Comparison of ENCODE assay signal across 9 cellular contexts in genomic region chr2:20596973-20597867, GRCh38. TPM values are rescaled to one million over a fixed set of nuclear protein-coding genes. Genes with fewer than 3 reads are reported as not detected.
DNase-seq lines count a peak whose midpoint lies in the region; FAIRE-seq and TF ChIP-seq lines count a peak whose summit lies in the region.
"Had no signal": no experiment of that assay in that cellular context is flagged by ENCODE, and none has a peak within 500 bp of the region (broad histone marks: within the 10 kb centered on the region; RNA-seq: fewer than 3 reads in every experiment).

No MANE protein-coding gene starts in this region.

- no peak overlapping the region for H2BK5ac ChIP-seq in mesendoderm (ENCODE audit: low read length)

- H3K36me3 ChIP-seq in Karpas-422 (ENCODE audit: insufficient read depth, low read length) (no peaks in the 10 kb centered on the region), brain microvascular endothelial cell (replicated peaks) (no peaks in the 10 kb centered on the region), small intestine (ENCODE audit: control insufficient read depth in 2 of 2, insufficient read depth in 2 of 2, low read length in 2 of 2) (no peaks in the 10 kb centered on the region), mesendoderm (ENCODE audit: control insufficient read depth, insufficient read depth, low read length) (no peaks in the 10 kb centered on the region)

- H3K4me1 ChIP-seq in Karpas-422 (ENCODE audit: low read length): peaks cover 44% of the 10 kb centered on the region
- H3K4me1 ChIP-seq in small intestine (ENCODE audit: control insufficient read depth in 2 of 2, insufficient read depth in 1 of 2, low read depth in 1 of 2, low read length in 1 of 2): peaks cover 0 to 13% of the 10 kb centered on the region in 2 donors
- peaks cover 5% of the 10 kb centered on the region for H3K4me1 ChIP-seq in mesendoderm (ENCODE audit: control insufficient read depth, low read depth, low read length)

- no peak overlapping the region for H3K56ac ChIP-seq in mesendoderm (ENCODE audit: low read length)

- H2BK120ac ChIP-seq in mesendoderm (ENCODE audit: low read depth, low read length): no peak overlapping the region

- H3K9me3 ChIP-seq in Karpas-422 (ENCODE audit: low read length) (no peaks in the 10 kb centered on the region), small intestine (ENCODE audit: control insufficient read depth, low read depth) (no peaks in the 10 kb centered on the region)

- no peak overlapping the region for H3K4me3 ChIP-seq in Karpas-422 (ENCODE audit: low read length)
- no peak overlapping the region for H3K4me3 ChIP-seq in brain microvascular endothelial cell (ENCODE audit: low read depth, low read length)
- H3K4me3 ChIP-seq in small intestine (ENCODE audit: low read depth in 1 of 2, low read length in 2 of 2): no peak overlapping the region
- H3K4me3 ChIP-seq in mesendoderm (ENCODE audit: low read length): no peak overlapping the region

- H2AFZ ChIP-seq in Karpas-422 (ENCODE audit: low read length): no peak overlapping the region

- no peak for TF ChIP-seq CTCF in brain microvascular endothelial cell (IDR thresholded peaks at IDR 0.05; ENCODE audit: low read depth, low read length, missing control alignments)
- TF ChIP-seq CTCF in GM13977 (IDR thresholded peaks at IDR 0.05; ENCODE audit: extremely low read depth, insufficient read depth, missing control alignments): no peak

- no peaks in the 10 kb centered on the region for H3K9me2 ChIP-seq in Karpas-422 (replicated peaks; ENCODE audit: insufficient read depth, low read length)

- DNase-seq in Karpas-422 (no peak), brain microvascular endothelial cell (no peak), small intestine (no peak), H54 (ENCODE audit: insufficient read length, low spot score) (no peak), GM13977 (ENCODE audit: low spot score) (no peak), NCI-H1092 (lab: John Stamatoyannopoulos, UW) (no peak), mesendoderm (no peak)
- DNase-seq: activated CD4-positive, CD25-positive, alpha-beta regulatory T cell treated with anti-CD3 and anti-CD28 coated beads, Interleukin-2, amount 50 U/mL, for 72 hours had no signal

- H3K23ac ChIP-seq in mesendoderm (ENCODE audit: low read length): no peak overlapping the region

- in situ Hi-C loops in brain microvascular endothelial cell (cut with HindIII; ENCODE audit: low pct_ligation_motif_present, low sequenced_read_pairs) (no loop called here), GM13977 (cut with MboI; ENCODE audit: low pct_unique_long_range_greater_than_20kb, low sequenced_read_pairs, unreplicated experiment) (no loop called here)

- H3K9ac ChIP-seq in Karpas-422 (ENCODE audit: low read length) (no peak overlapping the region), mesendoderm (ENCODE audit: low read length) (no peak overlapping the region)

- no peak overlapping the region for H3K27ac ChIP-seq in Karpas-422 (ENCODE audit: low read length)
- peak overlapping the region; percentile 89 for H3K27ac ChIP-seq in brain microvascular endothelial cell
- H3K27ac ChIP-seq in layer of hippocampus (ENCODE audit: low read depth, low read length): peak overlapping the region; percentile 61
- H3K27ac ChIP-seq in small intestine (ENCODE audit: low read depth in 1 of 2, low read length in 1 of 2): peak overlapping the region; percentile 24 to 91
- H3K27ac ChIP-seq in mesendoderm (ENCODE audit: low read depth, low read length): no peak overlapping the region

- H2BK15ac ChIP-seq in mesendoderm (replicated peaks; ENCODE audit: low read depth): no peak overlapping the region

- no peaks in the 10 kb centered on the region for H3K79me2 ChIP-seq in Karpas-422 (ENCODE audit: low read length)
- H3K79me2 ChIP-seq in mesendoderm (ENCODE audit: control insufficient read depth, insufficient read depth, low read length): no peaks in the 10 kb centered on the region

- H3K18ac ChIP-seq in mesendoderm (ENCODE audit: low read length): no peak overlapping the region

- H3K4ac ChIP-seq in mesendoderm (ENCODE audit: low read depth, low read length): no peak overlapping the region

- no peak for FAIRE-seq in small intestine (lab: Jason Lieb, UNC)
- no peak for FAIRE-seq in H54 (lab: Jason Lieb, UNC)

- peaks cover 33% of the 10 kb centered on the region for H4K20me1 ChIP-seq in Karpas-422 (ENCODE audit: insufficient read depth, low read depth, low read length)

- WGBS in small intestine, 3 donors: 58 to 75% (median 71%) methylated on average over 9 of the region's 9 CpGs
- no CpG with 5 or more reads among the region's 9 CpGs for WGBS in mesendoderm (ENCODE audit: extremely low coverage, insufficient coverage, low lambda C conversion rate)

- no peaks in the 10 kb centered on the region for H3K79me1 ChIP-seq in mesendoderm (ENCODE audit: low read length)

- H3K27me3 ChIP-seq in Karpas-422 (ENCODE audit: low read length): no peaks in the 10 kb centered on the region
- no peaks in the 10 kb centered on the region for H3K27me3 ChIP-seq in brain microvascular endothelial cell (replicated peaks)
- H3K27me3 ChIP-seq in layer of hippocampus (ENCODE audit: control insufficient read depth, insufficient read depth, low read length): no peaks in the 10 kb centered on the region
- H3K27me3 ChIP-seq in small intestine (ENCODE audit: control insufficient read depth in 2 of 2, insufficient read depth in 2 of 2, low read length in 2 of 2): no peaks in the 10 kb centered on the region
- no peaks in the 10 kb centered on the region for H3K27me3 ChIP-seq in mesendoderm (ENCODE audit: insufficient read depth, low read length, poor library complexity)

- H4K8ac ChIP-seq in mesendoderm (ENCODE audit: low read depth, low read length): no peak overlapping the region

- H2AK5ac ChIP-seq in mesendoderm (ENCODE audit: low read length): no peak overlapping the region

- TF ChIP-seq POLR2A in H54 (IDR thresholded peaks at IDR 0.05; ENCODE audit: low read depth, low read length): no peak

- H3K4me2 ChIP-seq in Karpas-422 (ENCODE audit: low read depth, low read length, poor library complexity, severe bottlenecking) (peak overlapping the region; percentile 74), mesendoderm (ENCODE audit: low read length) (no peak overlapping the region)

- H4K5ac ChIP-seq in mesendoderm (ENCODE audit: low read length): no peak overlapping the region

RNA-seq across cellular contexts. Expression of gene HS1BP3, which starts 53.7 kb away (rescaled TPM):
- 10.6 and 12.8 TPM in 2 replicates for total RNA-seq in Karpas-422 (2014; rRNA removed; shearing (Covaris generic); ENCODE audit: low replicate concordance)
- 10 to 100 TPM; 18.5 to 23.5 (median 23.2) TPM for polyA plus RNA-seq in small intestine
- polyA plus RNA-seq in mesendoderm (2013, experiment 1 of 2): 4.5 TPM
- 5.0 TPM for polyA plus RNA-seq in mesendoderm (2013, experiment 2 of 2)

Comparison
In these comparisons a context has a peak if more than half of its experiments do, and no peak if none do; other contexts are left out.
1. H3K27ac ChIP-seq: peak in brain microvascular endothelial cell (single experiment), layer of hippocampus (single experiment) and small intestine (2 of 2); none in Karpas-422 (single experiment) and mesendoderm (single experiment).